In the genomic region with DNA sequence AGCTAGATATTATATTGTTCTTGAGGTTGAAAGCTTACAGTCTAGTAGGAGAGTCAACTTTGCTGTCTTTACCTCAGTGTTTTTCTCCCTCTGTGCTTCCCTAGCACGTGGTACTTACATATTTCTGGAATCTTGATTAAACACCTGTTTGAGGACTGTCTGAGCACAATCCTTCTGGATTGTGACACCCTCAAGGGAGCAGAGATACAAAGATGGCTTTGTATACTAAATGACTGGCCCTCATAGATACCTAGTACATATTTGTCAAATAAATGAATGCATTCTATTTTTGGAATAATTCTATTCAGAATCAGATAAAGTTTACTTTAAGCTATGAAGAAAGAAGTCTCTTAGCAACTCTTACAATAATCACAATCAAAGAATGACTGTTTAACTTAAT, we compare ENCODE assay signal across 14 cellular contexts.
DNase-seq lines count a peak whose midpoint lies in the region; ATAC-seq and TF ChIP-seq lines count a peak whose summit lies in the region.
"Had no signal": no experiment of that assay in that cellular context is flagged by ENCODE, and none has a peak within 500 bp of the region (broad histone marks: within the 10 kb centered on the region; RNA-seq: fewer than 3 reads in every experiment).

No MANE protein-coding gene starts in this region.

- ATAC-seq in Right ventricle myocardium inferior, result no peak
- ATAC-seq: GM23338, HCT116 had no signal

- H3K27me3 ChIP-seq in esophagus muscularis mucosa, result no peaks in the 10 kb centered on the region

- POLR2A ChIA-PET in RWPE1 (lab: Yijun Ruan, JAX; ENCODE audit: low non-redundant PET), result no interaction called here

- peak overlapping the region; percentile 14 for H3K27ac Mint-ChIP-seq in mesothelial cell of epicardium
- H3K27ac Mint-ChIP-seq: CD4-positive, alpha-beta memory T cell; GM23338; H9 had no signal

- CTCF ChIA-PET in RWPE1 (lab: Yijun Ruan, JAX), result interaction anchor here (0.6 to 0.7 kb wide), 2 partner anchors 13 to 600 kb away, joined by 3 to 4 read pairs; no protein-coding TSS in a partner anchor

- peaks cover 4% of the 10 kb centered on the region for H3K9me3 Mint-ChIP-seq in mesothelial cell of epicardium
- H3K9me3 Mint-ChIP-seq: GM23338, H9 had no signal

- H3K36me3 Mint-ChIP-seq in mesothelial cell of epicardium, result no peaks in the 10 kb centered on the region
- H3K36me3 Mint-ChIP-seq: CD4-positive, alpha-beta memory T cell had no signal

- H3K4me1 Mint-ChIP-seq in mesothelial cell of epicardium, result peaks cover 55% of the 10 kb centered on the region
- H3K4me1 Mint-ChIP-seq: CD4-positive, alpha-beta memory T cell; GM23338 had no signal

- H3K36me3 ChIP-seq in esophagus muscularis mucosa, result peaks cover 0 to 38% (median 18%) of the 10 kb centered on the region in 4 donors

- TF ChIP-seq POLR2A in esophagus muscularis mucosa (IDR thresholded peaks at IDR 0.05; ENCODE audit: low read depth), result no peak

- DNase-seq in SK-MEL-5 (ENCODE audit: low read depth, low spot score), result peak; percentile 69
- DNase-seq in esophagus muscularis mucosa (ENCODE audit: extremely low spot score), result no peak
- no peak for DNase-seq in mesothelial cell of epicardium (ENCODE audit: low spot score in 2 of 2, unreplicated experiment in 2 of 2)
- DNase-seq in RWPE1 (ENCODE audit: low spot score), result no peak
- DNase-seq in HPDE6-E6E7 (ENCODE audit: extremely low spot score), result no peak
- DNase-seq in Right ventricle myocardium inferior (ENCODE audit: missing footprints), result no peak
- DNase-seq: C1 segment of cervical spinal cord; Caco-2; CD4-positive, alpha-beta memory T cell; DMS153; DND-41; H9 had no signal

- no peaks in the 10 kb centered on the region for H3K9me3 ChIP-seq in esophagus muscularis mucosa
- H3K9me3 ChIP-seq: Caco-2 had no signal

- H3K4me1 ChIP-seq in esophagus muscularis mucosa, result peaks cover 0 to 55% (median 53%) of the 10 kb centered on the region in 4 donors
- H3K4me1 ChIP-seq: Caco-2 had no signal

- WGBS in esophagus muscularis mucosa, result 24% methylated on average over 1 of the region's 1 CpG

- intact Hi-C loops in esophagus muscularis mucosa (cut with DNase I), result no loop called here
- intact Hi-C loops in Right ventricle myocardium inferior (cut with DNase I), result no loop called here

- no peak overlapping the region for H3K4me3 ChIP-seq in esophagus muscularis mucosa
- H3K4me3 ChIP-seq: GM23338 had no signal

- TF ChIP-seq EP300 in esophagus muscularis mucosa (IDR thresholded peaks at IDR 0.05), result no peak

- no peaks in the 10 kb centered on the region for H3K27me3 Mint-ChIP-seq in mesothelial cell of epicardium (ENCODE audit: low read depth)
- H3K27me3 Mint-ChIP-seq: CD4-positive, alpha-beta memory T cell had no signal

- no peak overlapping the region for H3K4me3 Mint-ChIP-seq in mesothelial cell of epicardium
- H3K4me3 Mint-ChIP-seq: CD4-positive, alpha-beta memory T cell; GM23338; H9 had no signal

- H3K27ac ChIP-seq in esophagus muscularis mucosa (replicated peaks in 1 of 4), result peak overlapping the region in 3 of 4 donors; percentile 45 to 61 (median 46)
- H3K27ac ChIP-seq in RWPE1, result no peak overlapping the region

- in situ Hi-C loops in SK-MEL-5 (cut with HindIII; ENCODE audit: low pct_unique_long_range_greater_than_20kb, low sequenced_read_pairs), result no loop called here

- TF ChIP-seq CTCF in esophagus muscularis mucosa (IDR thresholded peaks at IDR 0.05) (no peak), mesothelial cell of epicardium (IDR thresholded peaks at IDR 0.05; ENCODE audit: unreplicated experiment) (no peak), RWPE1 (conservative IDR thresholded peaks at IDR 0.05; ENCODE audit: low read depth) (no peak)
